ENCODE assay signal across 11 cellular contexts in the genomic region with DNA sequence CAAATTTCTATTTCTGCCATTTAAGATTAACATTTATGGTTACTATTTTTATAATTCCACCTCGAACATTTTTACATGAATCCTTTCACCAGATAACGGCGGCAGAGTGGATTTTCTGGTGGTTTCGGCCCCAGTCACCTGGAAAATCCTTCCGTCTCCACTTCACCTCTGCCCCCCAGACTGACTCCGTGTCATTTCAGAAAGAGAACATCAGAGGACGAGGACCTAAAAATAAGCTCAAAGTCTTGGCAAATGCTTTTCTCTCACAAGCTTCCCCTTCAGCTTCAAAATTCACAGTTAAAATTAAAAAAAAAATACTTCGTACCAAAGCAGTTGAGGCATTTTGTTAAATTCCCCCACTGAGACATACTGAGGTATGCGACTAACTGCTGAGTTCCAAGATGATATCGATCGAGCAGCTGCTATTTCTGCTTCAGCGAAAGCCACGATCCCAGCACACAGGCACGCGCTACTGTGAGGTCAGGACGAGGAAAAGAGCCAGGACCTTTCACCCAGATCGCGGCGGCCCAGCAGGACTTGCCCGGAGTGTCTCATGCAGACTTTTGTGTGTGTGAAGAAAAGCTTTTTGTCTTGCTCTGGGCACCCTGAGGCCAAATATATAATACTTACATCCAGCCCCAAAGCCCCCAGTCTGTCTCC. TPM values are rescaled to one million over a fixed set of nuclear protein-coding genes. Genes with fewer than 3 reads are reported as not detected.
DNase-seq lines count a peak whose midpoint lies in the region; ATAC-seq, FAIRE-seq and TF ChIP-seq lines count a peak whose summit lies in the region.
"Had no signal": no experiment of that assay in that cellular context is flagged by ENCODE, and none has a peak within 500 bp of the region (broad histone marks: within the 10 kb centered on the region; RNA-seq: fewer than 3 reads in every experiment).

No MANE protein-coding gene starts in this region.

- no peaks in the 10 kb centered on the region for H3K27me3 ChIP-seq in right atrium auricular region
- no peaks in the 10 kb centered on the region for H3K27me3 ChIP-seq in pancreas
- H3K27me3 ChIP-seq: BLaER1 treated with 17β-estradiol and CSF1 and Interleukin-3, amounts not matched to agents 10 nM and 100 nM had no signal

- peak; percentile 92 to 98 (median 97) for ATAC-seq in pancreas

- no peak for TF ChIP-seq CTCF in right atrium auricular region (IDR thresholded peaks at IDR 0.05)
- TF ChIP-seq CTCF in pancreas (IDR thresholded peaks at IDR 0.05) = no peak
- TF ChIP-seq CTCF in RWPE1 (conservative IDR thresholded peaks at IDR 0.05; ENCODE audit: low read depth) = no peak

- CTCF ChIA-PET in RWPE1 (lab: Yijun Ruan, JAX) = interaction anchor here (0.6 kb wide), 1 partner anchor 128 kb away, joined by 3 read pairs; no protein-coding TSS in a partner anchor

- H3K4me1 Mint-ChIP-seq in activated T-helper 2 cell treated with anti-CD3 and anti-CD28 coated beads, Interferon-gamma antibody, Interleukin-2, Interleukin-4, amounts not matched to agents 10 μg/mL and 5 μg/mL and 100 μg/mL, durations not matched to agents 14 hours and 24 hours and 36 hours (ENCODE audit: low read depth) = no peaks in the 10 kb centered on the region

- no peaks in the 10 kb centered on the region for H3K9me3 Mint-ChIP-seq in activated T-helper 2 cell treated with anti-CD3 and anti-CD28 coated beads, Interferon-gamma antibody, Interleukin-2, Interleukin-4, amounts not matched to agents 10 μg/mL and 5 μg/mL and 100 μg/mL, durations not matched to agents 14 hours and 24 hours and 36 hours

- intact Hi-C loops in pancreas (cut with DNase I) = no loop called here
- intact Hi-C loops in activated T-helper 2 cell treated with anti-CD3 and anti-CD28 coated beads, Interferon-gamma antibody, Interleukin-2, Interleukin-4, amounts not matched to agents 10 μg/mL and 5 μg/mL and 100 μg/mL, durations not matched to agents 14 hours and 24 hours and 36 hours (cut with micrococcal nuclease) = no loop called here

- no peak for FAIRE-seq in pancreas (lab: Jason Lieb, UNC)

- H3K36me3 ChIP-seq in right atrium auricular region (no peaks in the 10 kb centered on the region), pancreas (no peaks in the 10 kb centered on the region)
- H3K36me3 ChIP-seq: BLaER1 treated with 17β-estradiol and CSF1 and Interleukin-3, amounts not matched to agents 10 nM and 100 nM had no signal

- WGBS in pancreas, 2 donors = 24 to 31% methylated on average over 20 of the region's 20 CpGs

- H3K27ac ChIP-seq in right atrium auricular region (peak overlapping the region; percentile 90 to 94), pancreas (peak overlapping the region; percentile 57 to 77 (median 72)), RWPE1 (no peak overlapping the region)
- H3K27ac ChIP-seq: BLaER1 treated with 17β-estradiol and CSF1 and Interleukin-3, amounts not matched to agents 10 nM and 100 nM had no signal

- H3K4me3 Mint-ChIP-seq in activated T-helper 2 cell treated with anti-CD3 and anti-CD28 coated beads, Interferon-gamma antibody, Interleukin-2, Interleukin-4, amounts not matched to agents 10 μg/mL and 5 μg/mL and 100 μg/mL, durations not matched to agents 14 hours and 24 hours and 36 hours (ENCODE audit: low read depth) = no peak overlapping the region

- POLR2A ChIA-PET in RWPE1 (lab: Yijun Ruan, JAX; ENCODE audit: low non-redundant PET) = no interaction called here

- DNase-seq in Ammon's horn (ENCODE audit: low spot score) (peak; percentile 94), astrocyte of the hippocampus (ENCODE audit: low read depth, low spot score) (peak; percentile 69), right atrium auricular region (ENCODE audit: low spot score) (peak; percentile 88), pancreas (peak in 5 of 6 donors; percentile 74 to 95 (median 88)), RWPE1 (ENCODE audit: low spot score) (no peak), T1000 (lab: John Stamatoyannopoulos, UW) (no peak)
- DNase-seq in stimulated activated CD4-positive, alpha-beta T cell treated with anti-CD3 and anti-CD28 coated beads, Interleukin-1b, Interleukin-23, amount 100 ng/mL, for 48 hours = no peak
- no peak for DNase-seq in activated T-helper 2 cell treated with anti-CD3 and anti-CD28 coated beads, Interferon-gamma antibody, Interleukin-2, Interleukin-4, amounts not matched to agents 10 μg/mL and 5 μg/mL and 100 μg/mL, durations not matched to agents 14 hours and 24 hours and 36 hours (ENCODE audit: low spot score)
- DNase-seq: activated T-cell treated with anti-CD3 and anti-CD28 coated beads for 4 hours had no signal

- H3K4me3 ChIP-seq in right atrium auricular region = peak overlapping the region in 1 of 2 donors; percentile 3
- H3K4me3 ChIP-seq in pancreas = no peak overlapping the region
- H3K4me3 ChIP-seq: BLaER1 treated with 17β-estradiol and CSF1 and Interleukin-3, amounts not matched to agents 10 nM and 100 nM had no signal

- no peaks in the 10 kb centered on the region for H3K27me3 Mint-ChIP-seq in activated T-helper 2 cell treated with anti-CD3 and anti-CD28 coated beads, Interferon-gamma antibody, Interleukin-2, Interleukin-4, amounts not matched to agents 10 μg/mL and 5 μg/mL and 100 μg/mL, durations not matched to agents 14 hours and 24 hours and 36 hours (ENCODE audit: low read depth)

- no peaks in the 10 kb centered on the region for H3K9me3 ChIP-seq in right atrium auricular region
- no peaks in the 10 kb centered on the region for H3K9me3 ChIP-seq in pancreas
- H3K9me3 ChIP-seq: BLaER1 treated with 17β-estradiol and CSF1 and Interleukin-3, amounts not matched to agents 10 nM and 100 nM had no signal

- H3K4me1 ChIP-seq in right atrium auricular region = peaks cover 0 to 31% of the 10 kb centered on the region in 2 donors
- peaks cover 6 to 16% (median 13%) of the 10 kb centered on the region in 3 donors for H3K4me1 ChIP-seq in pancreas
- H3K4me1 ChIP-seq: BLaER1 treated with 17β-estradiol and CSF1 and Interleukin-3, amounts not matched to agents 10 nM and 100 nM had no signal

- H3K27ac Mint-ChIP-seq in activated T-helper 2 cell treated with anti-CD3 and anti-CD28 coated beads, Interferon-gamma antibody, Interleukin-2, Interleukin-4, amounts not matched to agents 10 μg/mL and 5 μg/mL and 100 μg/mL, durations not matched to agents 14 hours and 24 hours and 36 hours = no peak overlapping the region

- no peaks in the 10 kb centered on the region for H3K36me3 Mint-ChIP-seq in activated T-helper 2 cell treated with anti-CD3 and anti-CD28 coated beads, Interferon-gamma antibody, Interleukin-2, Interleukin-4, amounts not matched to agents 10 μg/mL and 5 μg/mL and 100 μg/mL, durations not matched to agents 14 hours and 24 hours and 36 hours (ENCODE audit: low read depth)

RNA-seq across cellular contexts. Expression of gene ASPA, which starts 36.8 kb away (rescaled TPM):
- 1 to 10 TPM in 1 of 2 donors, under 1 TPM in 1; 0.33 to 1.0 TPM for total RNA-seq in right atrium auricular region
- total RNA-seq in pancreas = 1 to 10 TPM in 1 of 6 donors, under 1 TPM in 5; 0.38 to 1.1 (median 0.69) TPM
- under 1 TPM; 0.65 to 0.75 TPM for polyA plus RNA-seq in pancreas
- not detected in 2 replicates for total RNA-seq in activated T-helper 2 cell treated with anti-CD3 and anti-CD28 coated beads, Interferon-gamma antibody, Interleukin-2, Interleukin-4, amounts not matched to agents 10 μg/mL and 5 μg/mL and 100 μg/mL, durations not matched to agents 14 hours and 24 hours and 36 hours
- total RNA-seq: kidney epithelial cell had no signal

RNA-seq across cellular contexts. Expression of gene SPATA22, which starts 41.0 kb away (rescaled TPM):
- 1 to 10 TPM in 1 of 2 donors, under 1 TPM in 1; 0.82 to 1.8 TPM for total RNA-seq in right atrium auricular region
- total RNA-seq in pancreas = not detected
- polyA plus RNA-seq in pancreas = under 1 TPM; 0.09 to 0.46 TPM
- total RNA-seq in activated T-helper 2 cell treated with anti-CD3 and anti-CD28 coated beads, Interferon-gamma antibody, Interleukin-2, Interleukin-4, amounts not matched to agents 10 μg/mL and 5 μg/mL and 100 μg/mL, durations not matched to agents 14 hours and 24 hours and 36 hours = not detected in 2 replicates
- total RNA-seq: kidney epithelial cell had no signal

RNA-seq across cellular contexts. Expression of gene TRPV3, which starts 45.0 kb away (rescaled TPM):
- 1 to 10 TPM in 1 of 2 donors, under 1 TPM in 1; 0.51 to 2.8 TPM for total RNA-seq in right atrium auricular region
- under 1 TPM; 0.21 to 0.93 (median 0.45) TPM for total RNA-seq in pancreas
- polyA plus RNA-seq in pancreas = under 1 TPM; 0.73 to 0.99 TPM
- 0.46 and 0.92 TPM in 2 replicates for total RNA-seq in activated T-helper 2 cell treated with anti-CD3 and anti-CD28 coated beads, Interferon-gamma antibody, Interleukin-2, Interleukin-4, amounts not matched to agents 10 μg/mL and 5 μg/mL and 100 μg/mL, durations not matched to agents 14 hours and 24 hours and 36 hours

Comparison
In these comparisons a context has a peak if more than half of its experiments do, and no peak if none do; other contexts are left out.
1. DNase-seq: peak in Ammon's horn (single experiment), astrocyte of the hippocampus (single experiment), right atrium auricular region (single experiment) and pancreas (5 of 6); none in RWPE1 (single experiment), stimulated activated CD4-positive, alpha-beta T cell treated with anti-CD3 and anti-CD28 coated beads, Interleukin-1b, Interleukin-23, amount 100 ng/mL, for 48 hours (single experiment), activated T-helper 2 cell treated with anti-CD3 and anti-CD28 coated beads, Interferon-gamma antibody, Interleukin-2, Interleukin-4, amounts not matched to agents 10 μg/mL and 5 μg/mL and 100 μg/mL, durations not matched to agents 14 hours and 24 hours and 36 hours (single experiment) and T1000 (single experiment).